Comparison of ENCODE assay signal across 10 cellular contexts in the genomic region with DNA sequence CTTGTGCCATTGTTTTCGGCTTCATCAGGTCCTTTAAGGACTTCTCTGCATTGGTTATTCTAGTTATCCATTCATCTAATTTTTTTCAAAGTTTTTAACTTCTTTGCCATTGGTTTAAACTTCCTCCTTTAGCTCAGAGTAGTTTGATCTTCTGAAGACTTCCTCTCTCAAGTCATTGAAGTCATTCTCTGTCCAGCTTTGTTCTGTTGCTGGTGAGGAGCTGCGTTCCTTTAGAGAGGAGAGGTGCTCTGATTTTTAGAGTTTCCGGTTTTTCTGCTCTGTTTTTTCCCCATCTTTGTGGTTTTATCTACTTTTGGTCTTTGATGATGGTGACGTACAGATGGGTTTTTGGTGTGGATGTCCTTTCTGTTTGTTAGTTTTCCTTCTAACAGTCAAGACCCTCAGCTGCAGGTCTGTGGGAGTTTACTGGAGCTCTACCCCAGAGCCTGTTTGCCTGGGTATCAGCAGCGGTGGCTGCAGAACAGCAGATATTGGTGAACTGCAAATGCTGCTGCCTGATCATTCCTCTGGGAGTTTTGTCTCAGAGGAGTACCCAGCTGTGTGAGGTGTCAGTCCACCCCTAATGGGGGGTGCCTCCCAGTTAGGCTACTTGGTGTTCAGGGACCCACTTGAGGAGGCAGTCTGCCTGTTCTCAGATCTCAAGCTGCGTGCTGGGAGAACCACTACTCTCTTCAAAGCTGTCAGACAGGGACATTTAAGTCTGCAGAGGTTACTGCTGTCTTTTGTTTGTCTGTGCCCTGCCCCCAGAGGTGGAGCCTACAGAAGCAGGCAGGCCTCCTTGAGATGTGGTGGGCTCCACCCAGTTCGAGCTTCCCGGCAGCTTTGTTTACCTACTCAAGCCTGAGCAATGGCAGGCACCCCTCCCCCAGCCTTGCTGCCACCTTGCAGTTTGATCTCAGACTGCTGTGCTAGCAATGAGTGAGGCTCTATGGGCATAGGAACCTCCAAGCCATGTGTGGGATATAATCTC. TPM values are rescaled to one million over a fixed set of nuclear protein-coding genes. Genes with fewer than 3 reads are reported as not detected.
DNase-seq lines count a peak whose midpoint lies in the region; ATAC-seq, FAIRE-seq and TF ChIP-seq lines count a peak whose summit lies in the region.
"Not testable (repeated sequence)": the region's sequence is repeated elsewhere in the genome, so short reads cannot be mapped to it uniquely, and the experiment has no call there.
"Had no signal": no experiment of that assay in that cellular context is flagged by ENCODE, and none has a peak within 500 bp of the region (broad histone marks: within the 10 kb centered on the region; RNA-seq: fewer than 3 reads in every experiment).

No MANE protein-coding gene starts in this region.

- TF ChIP-seq CTCF in HepG2 (CRISPR knock-in tag; IDR thresholded peaks at IDR 0.05), result not testable (repeated sequence)

- H3K9me3 ChIP-seq in HepG2 (ENCODE audit: low read length), result peaks cover 11% of the 10 kb centered on the region

- intact Hi-C loops in HepG2 (cut with micrococcal nuclease; ENCODE audit: unreplicated experiment), result not testable (repeated sequence)

- H3K79me2 ChIP-seq in HepG2 (ENCODE audit: insufficient read depth, low read length), result not testable (repeated sequence)

- not testable (repeated sequence) for H2AFZ ChIP-seq in HepG2 (ENCODE audit: low read length)

- H3K4me2 ChIP-seq in HepG2 (ENCODE audit: low read depth, low read length), result not testable (repeated sequence)

- peak overlapping the region; percentile 32 for H3K4me3 ChIP-seq in Jurkat, Clone E6-1 (ENCODE audit: low read length)
- H3K4me3 ChIP-seq in HepG2 (replicated peaks in 1 of 3; ENCODE audit: insufficient read depth in 1 of 3, low read depth in 2 of 3, low read length in 3 of 3), result not testable (repeated sequence)

- H3K9ac ChIP-seq in HepG2 (ENCODE audit: insufficient read depth, low read depth, low read length), result not testable (repeated sequence)

- peak; percentile 52 for DNase-seq in Jurkat, Clone E6-1 (ENCODE audit: low read depth, low spot score)
- peak; percentile 20 for DNase-seq in activated CD4-positive, alpha-beta T cell treated with anti-CD3 and anti-CD28 coated beads, Interleukin-2, amount 50 U/mL, for 1 hour
- DNase-seq in activated T-cell treated with anti-CD3 and anti-CD28 coated beads, Interleukin-2, amount 50 U/mL, for 1 hour, result peak; percentile 44
- peak; percentile 12 for DNase-seq in activated gamma-delta T cell treated with Interleukin-2 at 50 U/mL for 16 hours
- DNase-seq in HepG2 (ENCODE audit: low spot score), result not testable (repeated sequence)
- peak; percentile 4 for DNase-seq in stimulated activated CD4-positive, alpha-beta T cell treated with anti-CD3 and anti-CD28 coated beads, Interleukin-15, amount 100 ng/mL, for 24 hours

- BruUV-seq in HepG2 (replicated peaks; lab: Mats Ljungman, UMichigan), result not testable (repeated sequence)

- not testable (repeated sequence) for H3K36me3 ChIP-seq in HepG2 (replicated peaks in 1 of 2; ENCODE audit: control insufficient read depth in 1 of 2, insufficient read depth in 2 of 2, low read length in 2 of 2)

- H3K27me3 ChIP-seq in HepG2 (ENCODE audit: control insufficient read depth in 1 of 2, insufficient read depth in 2 of 2, low read length in 2 of 2), result not testable (repeated sequence)

- not testable (repeated sequence) for H4K20me1 ChIP-seq in HepG2 (ENCODE audit: insufficient read depth, low read length)

- FAIRE-seq in HepG2 (lab: Jason Lieb, UNC), result not testable (repeated sequence)

- H3K4me1 ChIP-seq in HepG2 (ENCODE audit: insufficient read depth, low read length), result peaks cover 69% of the 10 kb centered on the region

- WGBS in HepG2 (ENCODE audit: low lambda C conversion rate), result 94% methylated on average over 5 of the region's 8 CpGs

- not testable (repeated sequence) for TF ChIP-seq POLR2A in HepG2 (IDR thresholded peaks at IDR 0.05; ENCODE audit: insufficient read depth in 1 of 2, low read depth in 2 of 2, low read length in 2 of 2)

- ATAC-seq in HepG2, result not testable (repeated sequence)

- CTCF ChIA-PET in HepG2 (lab: Yijun Ruan, JAX; ENCODE audit: low intra/inter-chr PET ratio, low total read pairs), result not testable (repeated sequence)

- TF ChIP-seq RAD21 in HepG2 (CRISPR knock-in tag; IDR thresholded peaks at IDR 0.05), result not testable (repeated sequence)

- not testable (repeated sequence) for TF ChIP-seq EP300 in HepG2 (IDR thresholded peaks at IDR 0.05; ENCODE audit: low read depth in 2 of 2, low read length in 2 of 2); HepG2 (CRISPR knock-in tag; IDR thresholded peaks at IDR 0.05; ENCODE audit: borderline replicate concordance)

- not testable (repeated sequence) for H3K27ac ChIP-seq in HepG2 (ENCODE audit: extremely low read length, insufficient read depth, low read length)

- POLR2A ChIA-PET in HepG2 (lab: Yijun Ruan, JAX), result interaction anchor here (1.2 to 1.8 kb wide), 3 partner anchors 9 to 11 kb away, joined by 3 to 5 read pairs (median 4); no protein-coding TSS in a partner anchor

- in situ Hi-C loops in HepG2 (cut with HindIII; ENCODE audit: extremely low pct_ligation_motif_present, low pct_unique_long_range_greater_than_20kb), result not testable (repeated sequence)

TF ChIP-seq in HepG2, 621 proteins besides CTCF, POLR2A, EP300 and RAD21 (continues in another document):
- TF ChIP-seq, protein P1, sequence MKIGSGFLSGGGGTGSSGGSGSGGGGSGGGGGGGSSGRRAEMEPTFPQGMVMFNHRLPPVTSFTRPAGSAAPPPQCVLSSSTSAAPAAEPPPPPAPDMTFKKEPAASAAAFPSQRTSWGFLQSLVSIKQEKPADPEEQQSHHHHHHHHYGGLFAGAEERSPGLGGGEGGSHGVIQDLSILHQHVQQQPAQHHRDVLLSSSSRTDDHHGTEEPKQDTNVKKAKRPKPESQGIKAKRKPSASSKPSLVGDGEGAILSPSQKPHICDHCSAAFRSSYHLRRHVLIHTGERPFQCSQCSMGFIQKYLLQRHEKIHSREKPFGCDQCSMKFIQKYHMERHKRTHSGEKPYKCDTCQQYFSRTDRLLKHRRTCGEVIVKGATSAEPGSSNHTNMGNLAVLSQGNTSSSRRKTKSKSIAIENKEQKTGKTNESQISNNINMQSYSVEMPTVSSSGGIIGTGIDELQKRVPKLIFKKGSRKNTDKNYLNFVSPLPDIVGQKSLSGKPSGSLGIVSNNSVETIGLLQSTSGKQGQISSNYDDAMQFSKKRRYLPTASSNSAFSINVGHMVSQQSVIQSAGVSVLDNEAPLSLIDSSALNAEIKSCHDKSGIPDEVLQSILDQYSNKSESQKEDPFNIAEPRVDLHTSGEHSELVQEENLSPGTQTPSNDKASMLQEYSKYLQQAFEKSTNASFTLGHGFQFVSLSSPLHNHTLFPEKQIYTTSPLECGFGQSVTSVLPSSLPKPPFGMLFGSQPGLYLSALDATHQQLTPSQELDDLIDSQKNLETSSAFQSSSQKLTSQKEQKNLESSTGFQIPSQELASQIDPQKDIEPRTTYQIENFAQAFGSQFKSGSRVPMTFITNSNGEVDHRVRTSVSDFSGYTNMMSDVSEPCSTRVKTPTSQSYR (CRISPR knock-in tag; IDR thresholded peaks at IDR 0.05; ENCODE audit: borderline replicate concordance), result peak; percentile 83; the same call in 1 of the 2 replicates
- TF ChIP-seq FOXA3 (CRISPR knock-in tag; IDR thresholded peaks at IDR 0.05) (peak; percentile 12; the same call in 1 of the 2 replicates), SOX13 (CRISPR knock-in tag; conservative IDR thresholded peaks at IDR 0.05 in 1 of 2, IDR thresholded peaks at IDR 0.05 in 1 of 2) (0 out of 4 replicates have a peak, but pooled peaks of 1 of the 2 experiments have one; percentile 18), GATAD2A (CRISPR knock-in tag; IDR thresholded peaks at IDR 0.05) (peak; percentile 31; the same call in 1 of the 2 replicates), FOXA1 (CRISPR knock-in tag; IDR thresholded peaks at IDR 0.05) (0 out of 2 replicates have a peak, but pooled peaks have one; percentile 20)
- TF ChIP-seq SOX13, FOXA1 (IDR thresholded peaks at IDR 0.05): not testable (repeated sequence)

RNA-seq across cellular contexts. Expression of gene SLC22A25, which starts 7.6 kb away (rescaled TPM):
- not detected for polyA plus RNA-seq in Jurkat, Clone E6-1 (2012; ENCODE audit: insufficient read depth, insufficient read length)
- 0.18 TPM in 2 replicates for total RNA-seq in HepG2 (2016; rRNA removed; fragmentation: Illumina TruSeq; extraction: Trizol)
- total RNA-seq in HepG2 (2016; cell fraction: cytosol; rRNA removed; fragmentation: Illumina TruSeq; extraction: Trizol; ENCODE audit: low read depth), result 0.10 and 0.26 TPM in 2 replicates
- total RNA-seq in HepG2 (2016; cell fraction: insoluble cytoplasmic fraction; rRNA removed; fragmentation: Illumina TruSeq; extraction: Trizol), result 0.16 and 0.26 TPM in 2 replicates
- total RNA-seq in HepG2 (2016; cell fraction: membrane; rRNA removed; fragmentation: Illumina TruSeq; extraction: Trizol), result 0.10 and 0.12 TPM in 2 replicates
- total RNA-seq in HepG2 (2016; cell fraction: nucleus; rRNA removed; fragmentation: Illumina TruSeq; extraction: Trizol), result 0.60 and 0.87 TPM in 2 replicates
- 0.42 and 0.98 TPM in 2 replicates for polyA plus RNA-seq in HepG2 (2011; rRNA removed)
- 0.19 and 0.50 TPM in 2 replicates for polyA plus RNA-seq in HepG2 (2011; cell fraction: cytosol; rRNA removed)
- 1.5 and 3.8 TPM in 2 replicates for polyA plus RNA-seq in HepG2 (2011; cell fraction: nucleus; rRNA removed)
- 1.3 and 1.8 TPM in 2 replicates for polyA plus RNA-seq in HepG2 (2012)
- 0.05 TPM in 1 of 2 replicates, not detected in the other for polyA plus RNA-seq in HepG2 (2016; cell fraction: cytosol; fragmentation: Illumina TruSeq; extraction: Trizol; ENCODE audit: low read depth)
- 0.07 and 0.12 TPM in 2 replicates for polyA plus RNA-seq in HepG2 (2016; cell fraction: insoluble cytoplasmic fraction; fragmentation: Illumina TruSeq; extraction: Trizol; ENCODE audit: low read depth)
- 0.06 TPM in 2 replicates for polyA plus RNA-seq in HepG2 (2016; cell fraction: membrane; fragmentation: Illumina TruSeq; extraction: Trizol; ENCODE audit: low read depth)
- polyA plus RNA-seq in HepG2 (2016; cell fraction: nucleus; fragmentation: Illumina TruSeq; extraction: Trizol; ENCODE audit: insufficient read depth, low read depth), result 0.56 and 0.71 TPM in 2 replicates
- polyA minus RNA-seq in HepG2 (2011; rRNA and poly(A)+ RNA removed; ENCODE audit: low replicate concordance), result 0.32 TPM in 1 of 2 replicates, not detected in the other
- 0.20 TPM in 1 of 2 replicates, not detected in the other for polyA minus RNA-seq in HepG2 (2011; cell fraction: cytosol; rRNA and poly(A)+ RNA removed)
- polyA minus RNA-seq in HepG2 (2011; cell fraction: nucleus; rRNA and poly(A)+ RNA removed), result 1.2 and 2.7 TPM in 2 replicates
- total RNA-seq: Calu3; CD4-positive, CD25-positive, alpha-beta regulatory T cell; GM23338; HT-29 had no signal
- polyA plus RNA-seq: CD4-positive, CD25-positive, alpha-beta regulatory T cell; GM23338 had no signal
